1 cellular context compared by ENCODE assay signal in genomic region chr22:42984397-42984796, GRCh38.
TF ChIP-seq lines count a peak whose summit lies in the region.

No MANE protein-coding gene starts in this region.

TF ChIP-seq in HepG2, 621 proteins besides CTCF, POLR2A, EP300 and RAD21:
- TF ChIP-seq NFYB (CRISPR knock-in tag; IDR thresholded peaks at IDR 0.05): no peak
- no peak for TF ChIP-seq ZBTB49 (CRISPR knock-in tag; IDR thresholded peaks at IDR 0.05; ENCODE audit: borderline replicate concordance)
- no peak for TF ChIP-seq ZSCAN21 (CRISPR knock-in tag; IDR thresholded peaks at IDR 0.05; ENCODE audit: borderline replicate concordance)
- TF ChIP-seq SALL1 (CRISPR knock-in tag; IDR thresholded peaks at IDR 0.05): no peak
- no peak for TF ChIP-seq ZGPAT (CRISPR knock-in tag; IDR thresholded peaks at IDR 0.05)
- no peak for TF ChIP-seq TFAP4 (IDR thresholded peaks at IDR 0.05; ENCODE audit: borderline replicate concordance, low read depth)
- TF ChIP-seq ZNF207 (IDR thresholded peaks at IDR 0.05; ENCODE audit: borderline replicate concordance): no peak
- no peak for TF ChIP-seq PRMT3 (CRISPR knock-in tag; IDR thresholded peaks at IDR 0.05; ENCODE audit: borderline replicate concordance, low read depth)
- no peak for TF ChIP-seq ZNF746 (CRISPR knock-in tag; IDR thresholded peaks at IDR 0.05)
- TF ChIP-seq DR1 (CRISPR knock-in tag; IDR thresholded peaks at IDR 0.05): no peak
- no peak for TF ChIP-seq HNRNPH1 (optimal IDR thresholded peaks at IDR 0.05; ENCODE audit: low read depth, low read length)
- no peak for TF ChIP-seq SUZ12 (IDR thresholded peaks at IDR 0.05; ENCODE audit: low read depth, low read length)
- no peak for TF ChIP-seq PHB2 (IDR thresholded peaks at IDR 0.05; ENCODE audit: partially characterized antibody)
- no peak for TF ChIP-seq KDM3A (CRISPR knock-in tag; IDR thresholded peaks at IDR 0.05; ENCODE audit: low read depth)
- TF ChIP-seq GLI4 (CRISPR knock-in tag; IDR thresholded peaks at IDR 0.05; ENCODE audit: borderline replicate concordance): no peak
- no peak for TF ChIP-seq RFX3 (CRISPR knock-in tag; IDR thresholded peaks at IDR 0.05)
- no peak for TF ChIP-seq DDIT3 (CRISPR knock-in tag; IDR thresholded peaks at IDR 0.05)
- no peak for TF ChIP-seq IKZF1 (IDR thresholded peaks at IDR 0.05)
- no peak for TF ChIP-seq HBP1 (CRISPR knock-in tag; IDR thresholded peaks at IDR 0.05; ENCODE audit: low read depth)
- no peak for TF ChIP-seq TEAD2 (CRISPR knock-in tag; IDR thresholded peaks at IDR 0.05)
